Comparison of ENCODE assay signal across 2 cellular contexts in the genomic region with DNA sequence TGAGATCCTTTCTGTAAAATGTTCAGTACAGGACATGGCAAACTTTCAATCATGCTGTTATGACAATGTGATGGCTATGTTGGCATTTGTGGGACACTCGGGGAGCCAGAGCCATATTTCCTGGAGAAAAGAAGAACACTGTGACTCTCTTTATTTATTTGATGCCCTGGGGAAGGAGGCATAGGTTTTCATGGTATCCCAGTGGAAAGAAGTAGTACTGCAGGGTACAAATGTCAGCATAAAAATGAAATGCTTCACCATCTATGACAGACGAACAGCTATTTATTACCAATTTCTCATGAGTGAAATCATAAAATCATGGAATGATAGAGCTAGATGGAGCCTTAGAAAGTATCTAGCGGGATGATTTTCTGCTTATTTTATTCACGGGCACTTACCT.
TF ChIP-seq lines count a peak whose summit lies in the region.

No MANE protein-coding gene starts in this region.

TF ChIP-seq in liver, 16 proteins besides CTCF, POLR2A, EP300 and RAD21 (continued from another document):
- TF ChIP-seq, protein P1, sequence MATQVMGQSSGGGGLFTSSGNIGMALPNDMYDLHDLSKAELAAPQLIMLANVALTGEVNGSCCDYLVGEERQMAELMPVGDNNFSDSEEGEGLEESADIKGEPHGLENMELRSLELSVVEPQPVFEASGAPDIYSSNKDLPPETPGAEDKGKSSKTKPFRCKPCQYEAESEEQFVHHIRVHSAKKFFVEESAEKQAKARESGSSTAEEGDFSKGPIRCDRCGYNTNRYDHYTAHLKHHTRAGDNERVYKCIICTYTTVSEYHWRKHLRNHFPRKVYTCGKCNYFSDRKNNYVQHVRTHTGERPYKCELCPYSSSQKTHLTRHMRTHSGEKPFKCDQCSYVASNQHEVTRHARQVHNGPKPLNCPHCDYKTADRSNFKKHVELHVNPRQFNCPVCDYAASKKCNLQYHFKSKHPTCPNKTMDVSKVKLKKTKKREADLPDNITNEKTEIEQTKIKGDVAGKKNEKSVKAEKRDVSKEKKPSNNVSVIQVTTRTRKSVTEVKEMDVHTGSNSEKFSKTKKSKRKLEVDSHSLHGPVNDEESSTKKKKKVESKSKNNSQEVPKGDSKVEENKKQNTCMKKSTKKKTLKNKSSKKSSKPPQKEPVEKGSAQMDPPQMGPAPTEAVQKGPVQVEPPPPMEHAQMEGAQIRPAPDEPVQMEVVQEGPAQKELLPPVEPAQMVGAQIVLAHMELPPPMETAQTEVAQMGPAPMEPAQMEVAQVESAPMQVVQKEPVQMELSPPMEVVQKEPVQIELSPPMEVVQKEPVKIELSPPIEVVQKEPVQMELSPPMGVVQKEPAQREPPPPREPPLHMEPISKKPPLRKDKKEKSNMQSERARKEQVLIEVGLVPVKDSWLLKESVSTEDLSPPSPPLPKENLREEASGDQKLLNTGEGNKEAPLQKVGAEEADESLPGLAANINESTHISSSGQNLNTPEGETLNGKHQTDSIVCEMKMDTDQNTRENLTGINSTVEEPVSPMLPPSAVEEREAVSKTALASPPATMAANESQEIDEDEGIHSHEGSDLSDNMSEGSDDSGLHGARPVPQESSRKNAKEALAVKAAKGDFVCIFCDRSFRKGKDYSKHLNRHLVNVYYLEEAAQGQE (IDR thresholded peaks at IDR 0.05) = no peak
- TF ChIP-seq NR2F2 (IDR thresholded peaks at IDR 0.05) = no peak
- TF ChIP-seq TAF1 (conservative IDR thresholded peaks at IDR 0.05) = no peak
- TF ChIP-seq GABPA (IDR thresholded peaks at IDR 0.05 in 1 of 2, conservative IDR thresholded peaks at IDR 0.05 in 1 of 2) = no peak
- no peak for TF ChIP-seq FOXA1 (IDR thresholded peaks at IDR 0.05)
- no peak for TF ChIP-seq RXRA (IDR thresholded peaks at IDR 0.05)
- TF ChIP-seq, protein P2, sequence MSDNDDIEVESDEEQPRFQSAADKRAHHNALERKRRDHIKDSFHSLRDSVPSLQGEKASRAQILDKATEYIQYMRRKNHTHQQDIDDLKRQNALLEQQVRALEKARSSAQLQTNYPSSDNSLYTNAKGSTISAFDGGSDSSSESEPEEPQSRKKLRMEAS (IDR thresholded peaks at IDR 0.05) = no peak
- TF ChIP-seq, protein P3, sequence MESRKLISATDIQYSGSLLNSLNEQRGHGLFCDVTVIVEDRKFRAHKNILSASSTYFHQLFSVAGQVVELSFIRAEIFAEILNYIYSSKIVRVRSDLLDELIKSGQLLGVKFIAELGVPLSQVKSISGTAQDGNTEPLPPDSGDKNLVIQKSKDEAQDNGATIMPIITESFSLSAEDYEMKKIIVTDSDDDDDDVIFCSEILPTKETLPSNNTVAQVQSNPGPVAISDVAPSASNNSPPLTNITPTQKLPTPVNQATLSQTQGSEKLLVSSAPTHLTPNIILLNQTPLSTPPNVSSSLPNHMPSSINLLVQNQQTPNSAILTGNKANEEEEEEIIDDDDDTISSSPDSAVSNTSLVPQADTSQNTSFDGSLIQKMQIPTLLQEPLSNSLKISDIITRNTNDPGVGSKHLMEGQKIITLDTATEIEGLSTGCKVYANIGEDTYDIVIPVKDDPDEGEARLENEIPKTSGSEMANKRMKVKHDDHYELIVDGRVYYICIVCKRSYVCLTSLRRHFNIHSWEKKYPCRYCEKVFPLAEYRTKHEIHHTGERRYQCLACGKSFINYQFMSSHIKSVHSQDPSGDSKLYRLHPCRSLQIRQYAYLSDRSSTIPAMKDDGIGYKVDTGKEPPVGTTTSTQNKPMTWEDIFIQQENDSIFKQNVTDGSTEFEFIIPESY (IDR thresholded peaks at IDR 0.05) = no peak
- TF ChIP-seq FOXA2 (IDR thresholded peaks at IDR 0.05) = no peak
- TF ChIP-seq, protein P4, sequence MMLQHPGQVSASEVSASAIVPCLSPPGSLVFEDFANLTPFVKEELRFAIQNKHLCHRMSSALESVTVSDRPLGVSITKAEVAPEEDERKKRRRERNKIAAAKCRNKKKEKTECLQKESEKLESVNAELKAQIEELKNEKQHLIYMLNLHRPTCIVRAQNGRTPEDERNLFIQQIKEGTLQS (IDR thresholded peaks at IDR 0.05) = no peak
- TF ChIP-seq HNF4A (conservative IDR thresholded peaks at IDR 0.05) = no peak
- no peak for TF ChIP-seq JUND (IDR thresholded peaks at IDR 0.05)
TF ChIP-seq in liver: peak in this region for 0.

TF ChIP-seq in HepG2, 621 proteins besides CTCF, POLR2A, EP300 and RAD21 (continued from another document):
- TF ChIP-seq, protein P5, sequence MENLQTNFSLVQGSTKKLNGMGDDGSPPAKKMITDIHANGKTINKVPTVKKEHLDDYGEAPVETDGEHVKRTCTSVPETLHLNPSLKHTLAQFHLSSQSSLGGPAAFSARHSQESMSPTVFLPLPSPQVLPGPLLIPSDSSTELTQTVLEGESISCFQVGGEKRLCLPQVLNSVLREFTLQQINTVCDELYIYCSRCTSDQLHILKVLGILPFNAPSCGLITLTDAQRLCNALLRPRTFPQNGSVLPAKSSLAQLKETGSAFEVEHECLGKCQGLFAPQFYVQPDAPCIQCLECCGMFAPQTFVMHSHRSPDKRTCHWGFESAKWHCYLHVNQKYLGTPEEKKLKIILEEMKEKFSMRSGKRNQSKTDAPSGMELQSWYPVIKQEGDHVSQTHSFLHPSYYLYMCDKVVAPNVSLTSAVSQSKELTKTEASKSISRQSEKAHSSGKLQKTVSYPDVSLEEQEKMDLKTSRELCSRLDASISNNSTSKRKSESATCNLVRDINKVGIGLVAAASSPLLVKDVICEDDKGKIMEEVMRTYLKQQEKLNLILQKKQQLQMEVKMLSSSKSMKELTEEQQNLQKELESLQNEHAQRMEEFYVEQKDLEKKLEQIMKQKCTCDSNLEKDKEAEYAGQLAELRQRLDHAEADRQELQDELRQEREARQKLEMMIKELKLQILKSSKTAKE (CRISPR knock-in tag; IDR thresholded peaks at IDR 0.05; ENCODE audit: borderline replicate concordance) = no peak
- TF ChIP-seq ZNF773 (CRISPR knock-in tag; IDR thresholded peaks at IDR 0.05; ENCODE audit: borderline replicate concordance) = no peak
- no peak for TF ChIP-seq ZSCAN12 (CRISPR knock-in tag; IDR thresholded peaks at IDR 0.05)
- TF ChIP-seq ZSCAN25 (CRISPR knock-in tag; IDR thresholded peaks at IDR 0.05) = no peak
- TF ChIP-seq, protein P6, sequence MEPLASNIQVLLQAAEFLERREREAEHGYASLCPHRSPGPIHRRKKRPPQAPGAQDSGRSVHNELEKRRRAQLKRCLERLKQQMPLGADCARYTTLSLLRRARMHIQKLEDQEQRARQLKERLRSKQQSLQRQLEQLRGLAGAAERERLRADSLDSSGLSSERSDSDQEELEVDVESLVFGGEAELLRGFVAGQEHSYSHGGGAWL (CRISPR knock-in tag; IDR thresholded peaks at IDR 0.05) = no peak
- TF ChIP-seq PPARG (CRISPR knock-in tag; conservative IDR thresholded peaks at IDR 0.05) = no peak
